ENCODE assay signal across 8 cellular contexts in genomic region chr3:147411235-147411607, GRCh38. TPM values are rescaled to one million over a fixed set of nuclear protein-coding genes. Genes with fewer than 3 reads are reported as not detected.
DNase-seq lines count a peak whose midpoint lies in the region; ATAC-seq and TF ChIP-seq lines count a peak whose summit lies in the region.

No MANE protein-coding gene starts in this region.

- H3K27ac ChIP-seq in suprapubic skin = no peak overlapping the region

- H3K27ac Mint-ChIP-seq in activated CD4-positive, alpha-beta T cell treated with anti-CD3 and anti-CD28 coated beads, Interleukin-2, amount 10 ng/mL, durations not matched to agents 7 days and 5 days = peak overlapping the region; percentile 70
- no peak overlapping the region for H3K27ac Mint-ChIP-seq in activated T-helper 17 cell treated with anti-CD3 and anti-CD28 coated beads, Interleukin-2, amount 50 U/mL, for 72 hours
- peak overlapping the region in 1 of 6 donors; percentile 75 for H3K27ac Mint-ChIP-seq in immature natural killer cell

- TF ChIP-seq EP300 in suprapubic skin (IDR thresholded peaks at IDR 0.05) = no peak

- no peak for TF ChIP-seq CTCF in suprapubic skin (IDR thresholded peaks at IDR 0.05)

- CTCF ChIA-PET in activated CD4-positive, alpha-beta T cell treated with anti-CD3 and anti-CD28 coated beads, Interleukin-2, amount 10 ng/mL, durations not matched to agents 7 days and 5 days (lab: Charles Lee) = interaction anchor here (0.6 kb wide), 1 partner anchor 17 kb away, joined by 3 read pairs; no protein-coding TSS in a partner anchor

- no peak for ATAC-seq in activated T-helper 17 cell treated with anti-CD3 and anti-CD28 coated beads, Interleukin-2, amount 50 U/mL, for 72 hours (replicated peaks)
- ATAC-seq in HG02642 (IDR thresholded peaks at IDR 0.05; ENCODE audit: poor library complexity, unreplicated experiment) (no peak), HG02981 (IDR thresholded peaks at IDR 0.05; ENCODE audit: unreplicated experiment) (no peak)

- peaks cover 4% of the 10 kb centered on the region for H3K9me3 Mint-ChIP-seq in activated CD4-positive, alpha-beta T cell treated with anti-CD3 and anti-CD28 coated beads, Interleukin-2, amount 10 ng/mL, durations not matched to agents 7 days and 5 days
- peaks cover 12% of the 10 kb centered on the region for H3K9me3 Mint-ChIP-seq in activated T-helper 17 cell treated with anti-CD3 and anti-CD28 coated beads, Interleukin-2, amount 50 U/mL, for 72 hours
- H3K9me3 Mint-ChIP-seq in immature natural killer cell = peaks cover 26 to 77% (median 42%) of the 10 kb centered on the region in 6 donors

- POLR2A ChIA-PET in activated CD4-positive, alpha-beta T cell treated with anti-CD3 and anti-CD28 coated beads, Interleukin-2, amount 10 ng/mL, durations not matched to agents 7 days and 5 days (lab: Charles Lee) = no interaction called here

- 5% methylated on average over 14 of the region's 14 CpGs for WGBS in suprapubic skin

- peaks cover 20% of the 10 kb centered on the region for H3K36me3 Mint-ChIP-seq in activated CD4-positive, alpha-beta T cell treated with anti-CD3 and anti-CD28 coated beads, Interleukin-2, amount 10 ng/mL, durations not matched to agents 7 days and 5 days (ENCODE audit: low read depth)
- peaks cover 38% of the 10 kb centered on the region for H3K36me3 Mint-ChIP-seq in activated T-helper 17 cell treated with anti-CD3 and anti-CD28 coated beads, Interleukin-2, amount 50 U/mL, for 72 hours (ENCODE audit: low read depth)
- H3K36me3 Mint-ChIP-seq in immature natural killer cell = peaks cover 4 to 19% (median 12%) of the 10 kb centered on the region in 3 donors

- H3K36me3 ChIP-seq in suprapubic skin = no peaks in the 10 kb centered on the region

- no peaks in the 10 kb centered on the region for H3K9me3 ChIP-seq in suprapubic skin

- H3K27me3 Mint-ChIP-seq in activated CD4-positive, alpha-beta T cell treated with anti-CD3 and anti-CD28 coated beads, Interleukin-2, amount 10 ng/mL, durations not matched to agents 7 days and 5 days = peaks cover 75% of the 10 kb centered on the region
- peaks cover 64% of the 10 kb centered on the region for H3K27me3 Mint-ChIP-seq in activated T-helper 17 cell treated with anti-CD3 and anti-CD28 coated beads, Interleukin-2, amount 50 U/mL, for 72 hours
- H3K27me3 Mint-ChIP-seq in immature natural killer cell (ENCODE audit: low read depth in 3 of 3) = peaks cover 52 to 70% (median 66%) of the 10 kb centered on the region in 3 donors

- H3K4me1 ChIP-seq in suprapubic skin = peaks cover 59% of the 10 kb centered on the region

- H3K4me3 ChIP-seq in suprapubic skin = peak overlapping the region; percentile 47

- peak overlapping the region; percentile 35 for H3K4me3 Mint-ChIP-seq in activated CD4-positive, alpha-beta T cell treated with anti-CD3 and anti-CD28 coated beads, Interleukin-2, amount 10 ng/mL, durations not matched to agents 7 days and 5 days
- peak overlapping the region; percentile 53 for H3K4me3 Mint-ChIP-seq in activated T-helper 17 cell treated with anti-CD3 and anti-CD28 coated beads, Interleukin-2, amount 50 U/mL, for 72 hours
- peak overlapping the region; percentile 5 to 74 (median 59) for H3K4me3 Mint-ChIP-seq in immature natural killer cell

- H3K27me3 ChIP-seq in suprapubic skin = peaks cover 100% of the 10 kb centered on the region

- DNase-seq in activated CD4-positive, alpha-beta T cell treated with anti-CD3 and anti-CD28 coated beads, Interleukin-2, amount 10 ng/mL, durations not matched to agents 7 days and 5 days = no peak
- no peak for DNase-seq in activated CD4-positive, alpha-beta T cell treated with anti-CD3 and anti-CD28 coated beads for 1 hour
- DNase-seq in immature natural killer cell (no peak), suprapubic skin (ENCODE audit: low spot score in 2 of 2) (no peak), NOMO-1 treated with DMSO at 0.1 percent for 48 hours (lab: John Stamatoyannopoulos, UW; ENCODE audit: unreplicated experiment) (no peak)

- peaks cover 19% of the 10 kb centered on the region for H3K4me1 Mint-ChIP-seq in activated CD4-positive, alpha-beta T cell treated with anti-CD3 and anti-CD28 coated beads, Interleukin-2, amount 10 ng/mL, durations not matched to agents 7 days and 5 days
- H3K4me1 Mint-ChIP-seq in activated T-helper 17 cell treated with anti-CD3 and anti-CD28 coated beads, Interleukin-2, amount 50 U/mL, for 72 hours = no peaks in the 10 kb centered on the region
- H3K4me1 Mint-ChIP-seq in immature natural killer cell = peaks cover 20 to 40% of the 10 kb centered on the region in 2 donors

- no peak for TF ChIP-seq POLR2A in suprapubic skin (IDR thresholded peaks at IDR 0.05)

RNA-seq across cellular contexts. Expression of gene ZIC1, which starts 2.1 kb away (rescaled TPM):
- not detected for total RNA-seq in activated CD4-positive, alpha-beta T cell treated with anti-CD3 and anti-CD28 coated beads, Interleukin-2, amount 10 ng/mL, durations not matched to agents 7 days and 5 days
- total RNA-seq in activated T-helper 17 cell treated with anti-CD3 and anti-CD28 coated beads, Interleukin-2, amount 50 U/mL, for 72 hours = not detected
- polyA plus RNA-seq in immature natural killer cell = not detected
- 1 to 10 TPM in 1 of 4 donors, not detected in 3; 3.9 TPM for total RNA-seq in suprapubic skin

RNA-seq across cellular contexts. Expression of gene ZIC4, which starts 4.9 kb away (rescaled TPM):
- not detected for total RNA-seq in activated CD4-positive, alpha-beta T cell treated with anti-CD3 and anti-CD28 coated beads, Interleukin-2, amount 10 ng/mL, durations not matched to agents 7 days and 5 days
- total RNA-seq in activated T-helper 17 cell treated with anti-CD3 and anti-CD28 coated beads, Interleukin-2, amount 50 U/mL, for 72 hours = not detected
- not detected for polyA plus RNA-seq in immature natural killer cell
- total RNA-seq in suprapubic skin = not detected
